ENCODE assay signal across 27 cellular contexts in genomic region chr1:156091610-156092009, GRCh38. TPM values are rescaled to one million over a fixed set of nuclear protein-coding genes. Genes with fewer than 3 reads are reported as not detected.
"Had no signal": no experiment of that assay in that cellular context is flagged by ENCODE, and none has a peak within 500 bp of the region (broad histone marks: within the 10 kb centered on the region; RNA-seq: fewer than 3 reads in every experiment).

No MANE protein-coding gene starts in this region.

- H3K27ac Mint-ChIP-seq: natural killer cell; nephron progenitor cell; stimulated activated effector memory CD8-positive, alpha-beta T cell treated with anti-CD3 and anti-CD28 coated beads, Interleukin-12 subunit alpha, Interleukin-12 subunit beta, amount 100 ng/mL, for 72 hours; stimulated activated naive CD8-positive, alpha-beta T cell treated with anti-CD3 and anti-CD28 coated beads, Interleukin-15, Interleukin-2, amounts not matched to agents 100 ng/mL and 50 ng/mL, for 24 hours had no signal

- H3K27ac ChIP-seq: left ventricle myocardium inferior, pancreas, prostate gland, spleen, suprapubic skin, thoracic aorta, tibial artery, upper lobe of right lung had no signal

- DNase-seq: islet precursor cell; left ventricle myocardium inferior; mesendoderm; naive B cell; natural killer cell; nephron progenitor cell; pancreas; posterior cingulate gyrus; sigmoid colon; small intestine; spleen; stimulated activated CD4-positive, alpha-beta T cell treated with anti-CD3 and anti-CD28 coated beads, Interleukin-4, amount 100 ng/mL, for 24 hours; stimulated activated naive CD4-positive, alpha-beta T cell; tibial artery; trophoblast cell; upper lobe of right lung had no signal

- H3K36me3 Mint-ChIP-seq: naive B cell, natural killer cell had no signal

- H3K36me3 ChIP-seq: left ventricle myocardium inferior, pancreas, prostate gland, sigmoid colon, spleen, suprapubic skin, thoracic aorta, tibial artery, upper lobe of right lung had no signal

- H3K9me3 ChIP-seq: left ventricle myocardium inferior, pancreas, prostate gland, sigmoid colon, spleen, suprapubic skin, thoracic aorta, tibial artery, upper lobe of right lung had no signal

- H3K27me3 ChIP-seq: hepatocyte, pancreas, sigmoid colon, suprapubic skin, tibial artery, upper lobe of right lung had no signal

- H3K9me3 Mint-ChIP-seq: mesothelial cell of epicardium; naive B cell; natural killer cell; nephron progenitor cell; stimulated activated effector memory CD8-positive, alpha-beta T cell treated with anti-CD3 and anti-CD28 coated beads, Interleukin-12 subunit alpha, Interleukin-12 subunit beta, amount 100 ng/mL, for 72 hours; stimulated activated naive CD8-positive, alpha-beta T cell treated with anti-CD3 and anti-CD28 coated beads, Interleukin-15, Interleukin-2, amounts not matched to agents 100 ng/mL and 50 ng/mL, for 24 hours had no signal

- H3K4me3 ChIP-seq: hepatocyte, left ventricle myocardium inferior, lung, pancreas, prostate gland, sigmoid colon, spleen, suprapubic skin, thoracic aorta, tibial artery, upper lobe of right lung had no signal

- H3K4me1 ChIP-seq: prostate gland had no signal

- H3K4me3 Mint-ChIP-seq: mesothelial cell of epicardium; naive B cell; natural killer cell; nephron progenitor cell; stimulated activated effector memory CD8-positive, alpha-beta T cell treated with anti-CD3 and anti-CD28 coated beads, Interleukin-12 subunit alpha, Interleukin-12 subunit beta, amount 100 ng/mL, for 72 hours; stimulated activated naive CD8-positive, alpha-beta T cell treated with anti-CD3 and anti-CD28 coated beads, Interleukin-15, Interleukin-2, amounts not matched to agents 100 ng/mL and 50 ng/mL, for 24 hours had no signal

RNA-seq across cellular contexts. Expression of gene MEX3A, which starts 9.3 kb away (rescaled TPM):
- total RNA-seq: mononuclear cell had no signal

RNA-seq across cellular contexts. Expression of gene RAB25, which starts 30.6 kb away (rescaled TPM):
- total RNA-seq: left ventricle myocardium inferior, right cardiac atrium, sigmoid colon, subcutaneous adipose tissue, thoracic aorta had no signal
